In genomic region chrX:40078489-40079288, GRCh38 we compare ENCODE assay signal across 1 cellular context.
A peak's percentile ranks its signal among the peaks of the same experiment; 100 is the strongest.
TF ChIP-seq lines count a peak whose summit lies in the region.

No MANE protein-coding gene starts in this region.

TF ChIP-seq in GM12878, 131 proteins besides CTCF, POLR2A, EP300 and RAD21:
- no peak for TF ChIP-seq IRF4 (IDR thresholded peaks at IDR 0.05; ENCODE audit: low read depth, low read length)
- peak; percentile 20 for TF ChIP-seq BCL3 (IDR thresholded peaks at IDR 0.05; ENCODE audit: borderline replicate concordance, insufficient read depth, low read depth, low read length, poor library complexity, severe bottlenecking)
TF ChIP-seq in GM12878: peak in this region for 1.
